Comparison of ENCODE assay signal across 11 cellular contexts in genomic region chr3:179967622-179968021, GRCh38.
DNase-seq lines count a peak whose midpoint lies in the region; ATAC-seq, FAIRE-seq and TF ChIP-seq lines count a peak whose summit lies in the region.
"Had no signal": no experiment of that assay in that cellular context is flagged by ENCODE, and none has a peak within 500 bp of the region (broad histone marks: within the 10 kb centered on the region; RNA-seq: fewer than 3 reads in every experiment).

No MANE protein-coding gene starts in this region.

- no peaks in the 10 kb centered on the region for H3K27me3 ChIP-seq in astrocyte (ENCODE audit: insufficient read depth, low read length)

- FAIRE-seq in astrocyte (lab: Jason Lieb, UNC) (no peak), kidney (lab: Jason Lieb, UNC) (no peak)

- intact Hi-C loops in kidney (cut with DNase I): no loop called here

- H3K4me1 Mint-ChIP-seq in astrocyte (ENCODE audit: low read depth, unreplicated experiment): peaks cover 6% of the 10 kb centered on the region
- H3K4me1 Mint-ChIP-seq: mesothelial cell of epicardium had no signal

- H4K20me1 ChIP-seq in astrocyte (ENCODE audit: insufficient read depth, low read length): no peaks in the 10 kb centered on the region

- no peaks in the 10 kb centered on the region for H3K36me3 Mint-ChIP-seq in astrocyte (ENCODE audit: low read depth, unreplicated experiment)
- H3K36me3 Mint-ChIP-seq: mesothelial cell of epicardium had no signal

- H3K4me1 ChIP-seq in astrocyte (ENCODE audit: insufficient read depth, low read length): no peaks in the 10 kb centered on the region
- no peaks in the 10 kb centered on the region for H3K4me1 ChIP-seq in kidney (ENCODE audit: control insufficient read depth in 1 of 2, insufficient read depth in 1 of 2, low read depth in 1 of 2, low read length in 2 of 2)

- no peak overlapping the region for H3K4me3 Mint-ChIP-seq in astrocyte (ENCODE audit: unreplicated experiment)
- H3K4me3 Mint-ChIP-seq: mesothelial cell of epicardium had no signal

- no peak overlapping the region for H3K27ac Mint-ChIP-seq in astrocyte (ENCODE audit: unreplicated experiment)
- H3K27ac Mint-ChIP-seq: mesothelial cell of epicardium had no signal

- TF ChIP-seq CTCF in astrocyte (IDR thresholded peaks at IDR 0.05; ENCODE audit: insufficient read depth, low read depth, low read length) (no peak), kidney (IDR thresholded peaks at IDR 0.05; ENCODE audit: borderline replicate concordance, extremely low read depth, insufficient read depth) (no peak)

- DNase-seq in astrocyte (ENCODE audit: low read depth) (peak; percentile 81), DMS53 (lab: John Stamatoyannopoulos, UW) (no peak), kidney (no peak), HUDEP-2 (lab: John Stamatoyannopoulos, UW; ENCODE audit: unreplicated experiment in 76 of 76) (no peak), NCI-H748 treated with DMSO at 0.1 percent for 48 hours (lab: John Stamatoyannopoulos, UW) (no peak)
- DNase-seq: stimulated activated CD4-positive, alpha-beta T cell treated with anti-CD3 and anti-CD28 coated beads, Interleukin-2, amount 100 ng/mL, for 48 hours had no signal

- H2AFZ ChIP-seq in astrocyte (ENCODE audit: low read depth, low read length): no peak overlapping the region

- H3K4me3 ChIP-seq in astrocyte (ENCODE audit: insufficient read depth, low read depth, low read length): no peak overlapping the region
- H3K4me3 ChIP-seq in kidney (ENCODE audit: low read length in 2 of 2): no peak overlapping the region

- no peaks in the 10 kb centered on the region for H3K79me2 ChIP-seq in astrocyte (ENCODE audit: insufficient read depth, low read length)

- no peak overlapping the region for H3K9ac ChIP-seq in astrocyte (ENCODE audit: low read length)
- H3K9ac ChIP-seq in kidney (ENCODE audit: low read length in 2 of 2): no peak overlapping the region
- H3K9ac ChIP-seq: KMS-11 had no signal

- H3K36me3 ChIP-seq in astrocyte (ENCODE audit: insufficient read depth, low read length) (no peaks in the 10 kb centered on the region), kidney (ENCODE audit: control insufficient read depth in 1 of 2, insufficient read depth in 2 of 2, low read length in 2 of 2) (no peaks in the 10 kb centered on the region)

- ATAC-seq in GM18861 (IDR thresholded peaks at IDR 0.05; ENCODE audit: unreplicated experiment): peak; percentile 85
- ATAC-seq in GM21528 (IDR thresholded peaks at IDR 0.05; ENCODE audit: low FRiP score, unreplicated experiment): peak; percentile 84
- ATAC-seq in HG03175 (IDR thresholded peaks at IDR 0.05; ENCODE audit: unreplicated experiment): peak; percentile 87

- H3K27me3 Mint-ChIP-seq in astrocyte (ENCODE audit: low read depth, unreplicated experiment): no peaks in the 10 kb centered on the region

- peak overlapping the region; percentile 4 for H3K4me2 ChIP-seq in astrocyte (ENCODE audit: low read length)
- H3K4me2 ChIP-seq: KMS-11 had no signal

- no peak overlapping the region for H3K27ac ChIP-seq in astrocyte (ENCODE audit: low read depth, low read length)
- no peak overlapping the region for H3K27ac ChIP-seq in kidney (ENCODE audit: low read depth in 2 of 2, low read length in 2 of 2)
- H3K27ac ChIP-seq: KMS-11 had no signal

- no peaks in the 10 kb centered on the region for H3K9me3 ChIP-seq in astrocyte (ENCODE audit: insufficient read depth, low read depth, low read length)
- no peaks in the 10 kb centered on the region for H3K9me3 ChIP-seq in kidney (ENCODE audit: control insufficient read depth in 1 of 2, low read length in 2 of 2)

- H3K9me3 Mint-ChIP-seq in astrocyte (ENCODE audit: unreplicated experiment): no peaks in the 10 kb centered on the region
- H3K9me3 Mint-ChIP-seq: mesothelial cell of epicardium had no signal
